1 cellular context compared by ENCODE assay signal in the genomic region with DNA sequence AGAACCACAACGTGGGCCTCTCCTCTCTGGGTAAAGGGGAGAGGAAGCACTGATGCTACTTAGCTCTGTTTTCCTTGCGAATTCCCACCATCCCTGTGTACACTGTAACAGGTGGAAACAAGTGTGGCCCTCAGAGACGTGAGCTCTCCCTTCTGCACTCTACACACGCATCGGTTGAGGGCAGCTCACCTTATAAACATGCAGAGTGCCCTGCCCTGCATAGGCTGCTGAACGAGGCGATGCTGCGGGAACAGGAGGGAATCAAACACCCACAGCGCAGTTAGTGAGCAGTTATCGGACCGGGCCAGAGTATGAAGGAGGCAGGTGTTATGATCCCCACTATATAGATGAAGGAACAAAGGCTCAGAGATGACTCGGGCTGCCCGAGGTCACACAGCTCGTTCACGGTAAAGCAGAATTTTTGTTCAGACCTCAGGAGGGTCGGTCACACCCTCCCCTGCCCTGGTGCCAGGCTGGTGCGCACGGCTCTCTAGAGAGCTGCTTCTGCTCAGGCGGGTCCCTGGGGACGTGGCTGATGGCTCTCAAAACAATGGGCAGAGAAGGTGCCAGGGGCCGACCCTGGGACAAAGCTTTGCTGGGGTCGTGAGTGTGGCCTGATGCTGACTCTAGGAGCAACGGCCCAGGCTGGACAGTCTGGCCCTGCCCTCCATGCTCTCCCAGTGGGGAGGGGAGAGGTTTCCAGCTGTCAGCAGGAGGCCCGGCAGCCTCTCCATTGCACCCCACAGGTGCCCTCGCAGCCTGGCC.
TF ChIP-seq lines count a peak whose summit lies in the region.

No MANE protein-coding gene starts in this region.

TF ChIP-seq in A549, 52 proteins besides CTCF, POLR2A, EP300 and RAD21 (continued from another document):
- TF ChIP-seq, protein P1, sequence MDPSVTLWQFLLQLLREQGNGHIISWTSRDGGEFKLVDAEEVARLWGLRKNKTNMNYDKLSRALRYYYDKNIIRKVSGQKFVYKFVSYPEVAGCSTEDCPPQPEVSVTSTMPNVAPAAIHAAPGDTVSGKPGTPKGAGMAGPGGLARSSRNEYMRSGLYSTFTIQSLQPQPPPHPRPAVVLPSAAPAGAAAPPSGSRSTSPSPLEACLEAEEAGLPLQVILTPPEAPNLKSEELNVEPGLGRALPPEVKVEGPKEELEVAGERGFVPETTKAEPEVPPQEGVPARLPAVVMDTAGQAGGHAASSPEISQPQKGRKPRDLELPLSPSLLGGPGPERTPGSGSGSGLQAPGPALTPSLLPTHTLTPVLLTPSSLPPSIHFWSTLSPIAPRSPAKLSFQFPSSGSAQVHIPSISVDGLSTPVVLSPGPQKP (IDR thresholded peaks at IDR 0.05; ENCODE audit: low read depth, low read length): no peak
- TF ChIP-seq, protein P2, sequence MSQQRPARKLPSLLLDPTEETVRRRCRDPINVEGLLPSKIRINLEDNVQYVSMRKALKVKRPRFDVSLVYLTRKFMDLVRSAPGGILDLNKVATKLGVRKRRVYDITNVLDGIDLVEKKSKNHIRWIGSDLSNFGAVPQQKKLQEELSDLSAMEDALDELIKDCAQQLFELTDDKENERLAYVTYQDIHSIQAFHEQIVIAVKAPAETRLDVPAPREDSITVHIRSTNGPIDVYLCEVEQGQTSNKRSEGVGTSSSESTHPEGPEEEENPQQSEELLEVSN (IDR thresholded peaks at IDR 0.05; ENCODE audit: borderline replicate concordance, low read depth): no peak
- TF ChIP-seq ZNF302 (CRISPR knock-in tag; IDR thresholded peaks at IDR 0.05) (no peak), ZFP36 (IDR thresholded peaks at IDR 0.05; ENCODE audit: borderline replicate concordance, partially characterized antibody) (no peak), HOXB13 (CRISPR knock-in tag; IDR thresholded peaks at IDR 0.05; ENCODE audit: low read depth) (no peak), MYC (IDR thresholded peaks at IDR 0.05; ENCODE audit: borderline replicate concordance, low read length) (no peak)
- TF ChIP-seq, protein P3, sequence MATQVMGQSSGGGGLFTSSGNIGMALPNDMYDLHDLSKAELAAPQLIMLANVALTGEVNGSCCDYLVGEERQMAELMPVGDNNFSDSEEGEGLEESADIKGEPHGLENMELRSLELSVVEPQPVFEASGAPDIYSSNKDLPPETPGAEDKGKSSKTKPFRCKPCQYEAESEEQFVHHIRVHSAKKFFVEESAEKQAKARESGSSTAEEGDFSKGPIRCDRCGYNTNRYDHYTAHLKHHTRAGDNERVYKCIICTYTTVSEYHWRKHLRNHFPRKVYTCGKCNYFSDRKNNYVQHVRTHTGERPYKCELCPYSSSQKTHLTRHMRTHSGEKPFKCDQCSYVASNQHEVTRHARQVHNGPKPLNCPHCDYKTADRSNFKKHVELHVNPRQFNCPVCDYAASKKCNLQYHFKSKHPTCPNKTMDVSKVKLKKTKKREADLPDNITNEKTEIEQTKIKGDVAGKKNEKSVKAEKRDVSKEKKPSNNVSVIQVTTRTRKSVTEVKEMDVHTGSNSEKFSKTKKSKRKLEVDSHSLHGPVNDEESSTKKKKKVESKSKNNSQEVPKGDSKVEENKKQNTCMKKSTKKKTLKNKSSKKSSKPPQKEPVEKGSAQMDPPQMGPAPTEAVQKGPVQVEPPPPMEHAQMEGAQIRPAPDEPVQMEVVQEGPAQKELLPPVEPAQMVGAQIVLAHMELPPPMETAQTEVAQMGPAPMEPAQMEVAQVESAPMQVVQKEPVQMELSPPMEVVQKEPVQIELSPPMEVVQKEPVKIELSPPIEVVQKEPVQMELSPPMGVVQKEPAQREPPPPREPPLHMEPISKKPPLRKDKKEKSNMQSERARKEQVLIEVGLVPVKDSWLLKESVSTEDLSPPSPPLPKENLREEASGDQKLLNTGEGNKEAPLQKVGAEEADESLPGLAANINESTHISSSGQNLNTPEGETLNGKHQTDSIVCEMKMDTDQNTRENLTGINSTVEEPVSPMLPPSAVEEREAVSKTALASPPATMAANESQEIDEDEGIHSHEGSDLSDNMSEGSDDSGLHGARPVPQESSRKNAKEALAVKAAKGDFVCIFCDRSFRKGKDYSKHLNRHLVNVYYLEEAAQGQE (IDR thresholded peaks at IDR 0.05): no peak
